1 cellular context compared by ENCODE assay signal in genomic region chr12:89709157-89709993, GRCh38.
TF ChIP-seq lines count a peak whose summit lies in the region.

No MANE protein-coding gene starts in this region.

TF ChIP-seq in K562, 482 proteins besides CTCF, POLR2A, EP300 and RAD21 (continued from another document and continues in another):
- TF ChIP-seq KLF1 (tag; IDR thresholded peaks at IDR 0.05) (no peak; the same call in none of the 2 replicates), ZNF57 (CRISPR knock-in tag; IDR thresholded peaks at IDR 0.05) (no peak), GTF3C2 (IDR thresholded peaks at IDR 0.05; ENCODE audit: borderline replicate concordance, extremely low read depth, insufficient read length) (no peak), ZBED1 (IDR thresholded peaks at IDR 0.05) (no peak), RBM15 (IDR thresholded peaks at IDR 0.05; ENCODE audit: insufficient read depth, low read length) (no peak), TEAD2 (tag; IDR thresholded peaks at IDR 0.05) (no peak), GTF2F1 (IDR thresholded peaks at IDR 0.05; ENCODE audit: low read depth, low read length) (no peak), POLR2H (tag; IDR thresholded peaks at IDR 0.05; ENCODE audit: low read depth) (peak; percentile 74), LEF1 (IDR thresholded peaks at IDR 0.05) (no peak), HDGF (IDR thresholded peaks at IDR 0.05) (no peak), HDAC2 (IDR thresholded peaks at IDR 0.05) (no peak), HNRNPUL1 (IDR thresholded peaks at IDR 0.05; ENCODE audit: low read length) (no peak), ZNF77 (CRISPR knock-in tag; IDR thresholded peaks at IDR 0.05) (no peak), ZNF384 (IDR thresholded peaks at IDR 0.05; ENCODE audit: low read depth, low read length) (no peak; the same call in 1 of the 2 replicates), SUPT5H (IDR thresholded peaks at IDR 0.05) (peak; percentile 75), NRF1 (conservative IDR thresholded peaks at IDR 0.05 in 1 of 2, IDR thresholded peaks at IDR 0.05 in 1 of 2) (peak; percentile 91 to 93), PRPF4 (IDR thresholded peaks at IDR 0.05; ENCODE audit: insufficient read depth, low read depth, low read length, poor library complexity, severe bottlenecking) (no peak), MAX (CRISPR knock-in tag; IDR thresholded peaks at IDR 0.05) (peak; percentile 39; the same call in 1 of the 2 replicates), ZNF3 (CRISPR knock-in tag; IDR thresholded peaks at IDR 0.05) (no peak), KLF6 (CRISPR knock-in tag; IDR thresholded peaks at IDR 0.05; ENCODE audit: borderline replicate concordance) (no peak), ZNF23 (CRISPR knock-in tag; IDR thresholded peaks at IDR 0.05) (no peak), TCF7L2 (IDR thresholded peaks at IDR 0.05; ENCODE audit: low read depth, low read length) (no peak), NFYB (IDR thresholded peaks at IDR 0.05; ENCODE audit: extremely low read depth, insufficient read length) (peak; percentile 76), ZNF217 (CRISPR knock-in tag; IDR thresholded peaks at IDR 0.05) (no peak), ZFP36 (IDR thresholded peaks at IDR 0.05; ENCODE audit: low read depth, low read length, partially characterized antibody) (no peak), FOXA1 (IDR thresholded peaks at IDR 0.05; ENCODE audit: borderline replicate concordance) (no peak), NBN (IDR thresholded peaks at IDR 0.05; ENCODE audit: low read depth) (peak; percentile 55; the same call in 1 of the 2 replicates), ZNF785 (CRISPR knock-in tag; IDR thresholded peaks at IDR 0.05) (no peak), FOSL1 (tag; conservative IDR thresholded peaks at IDR 0.05) (peak; percentile 67), NCOA1 (IDR thresholded peaks at IDR 0.05; ENCODE audit: low read depth) (peak; percentile 81; the same call in 1 of the 2 replicates), TAF7 (tag; IDR thresholded peaks at IDR 0.05) (0 out of 2 replicates have a peak, but pooled peaks have one; percentile 5), ELF2 (CRISPR knock-in tag; IDR thresholded peaks at IDR 0.05) (no peak), FOXP4 (CRISPR knock-in tag; IDR thresholded peaks at IDR 0.05; ENCODE audit: borderline replicate concordance) (no peak), CLOCK (CRISPR knock-in tag; IDR thresholded peaks at IDR 0.05; ENCODE audit: borderline replicate concordance) (0 out of 2 replicates have a peak, but pooled peaks have one; percentile 7), PHTF2 (CRISPR knock-in tag; IDR thresholded peaks at IDR 0.05) (no peak), ZNF280A (IDR thresholded peaks at IDR 0.05; ENCODE audit: low read depth, partially characterized antibody) (no peak), PRDM10 (IDR thresholded peaks at IDR 0.05; ENCODE audit: partially characterized antibody) (peak; percentile 60), YBX1 (IDR thresholded peaks at IDR 0.05) (no peak), PTTG1 (tag; IDR thresholded peaks at IDR 0.05; ENCODE audit: low read depth) (no peak), STAT5B (CRISPR knock-in tag; IDR thresholded peaks at IDR 0.05) (no peak), VEZF1 (CRISPR knock-in tag; IDR thresholded peaks at IDR 0.05) (peak; percentile 99), MED1 (CRISPR knock-in tag; IDR thresholded peaks at IDR 0.05; ENCODE audit: borderline replicate concordance) (no peak), ZBTB8A (IDR thresholded peaks at IDR 0.05; ENCODE audit: partially characterized antibody) (no peak), E2F6 (IDR thresholded peaks at IDR 0.05; ENCODE audit: borderline replicate concordance in 1 of 2, extremely low read depth in 1 of 2, insufficient read depth in 1 of 2, insufficient read length in 1 of 2, low read depth in 1 of 2, low read length in 1 of 2, poor library complexity in 1 of 2, severe bottlenecking in 1 of 2) (peak; percentile 13 to 80), CREB3L1 (IDR thresholded peaks at IDR 0.05; ENCODE audit: borderline replicate concordance, low read depth) (peak; percentile 13; the same call in 1 of the 2 replicates), SREBF2 (CRISPR knock-in tag; IDR thresholded peaks at IDR 0.05) (no peak), ILK (tag; IDR thresholded peaks at IDR 0.05; ENCODE audit: borderline replicate concordance, low read depth) (no peak), TRIM25 (IDR thresholded peaks at IDR 0.05; ENCODE audit: borderline replicate concordance) (no peak), IFI16 (CRISPR knock-in tag; IDR thresholded peaks at IDR 0.05) (no peak)
